1 cellular context compared by ENCODE assay signal in the genomic region with DNA sequence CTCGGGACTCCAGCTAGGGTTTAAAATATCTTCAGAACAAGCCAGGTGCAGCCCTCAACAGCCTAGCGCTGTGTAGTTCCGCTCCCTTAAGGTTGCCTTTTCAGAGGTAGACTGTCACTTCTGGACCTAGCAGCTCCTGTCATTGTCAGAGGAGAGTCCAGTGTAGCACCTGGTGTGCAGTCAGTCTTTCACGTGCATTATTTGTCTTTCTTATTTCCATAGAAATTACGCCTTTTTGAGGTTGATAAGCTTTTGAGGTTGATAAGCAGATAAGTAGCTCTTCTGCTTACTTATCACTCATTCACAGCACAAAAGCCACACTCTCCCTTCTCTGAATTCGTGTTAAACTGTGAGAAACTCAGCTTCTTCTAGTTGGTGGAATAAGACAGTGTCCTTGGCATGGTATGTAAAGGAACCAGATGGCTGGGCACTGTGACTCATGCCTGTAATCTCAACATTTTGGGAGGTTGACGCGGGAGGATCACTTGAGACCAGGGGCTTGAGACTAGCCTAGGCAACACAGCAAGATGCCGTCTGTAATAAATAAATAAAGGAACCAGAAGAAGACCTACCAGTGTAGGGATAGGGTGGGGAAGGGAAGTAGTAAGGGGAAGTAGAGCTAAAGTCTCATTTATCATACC.
A peak's percentile ranks its signal among the peaks of the same experiment; 100 is the strongest.
TF ChIP-seq lines count a peak whose summit lies in the region.

No MANE protein-coding gene starts in this region.

TF ChIP-seq in K562, 482 proteins besides CTCF, POLR2A, EP300 and RAD21 (continued from another document and continues in another):
- TF ChIP-seq, protein P1, sequence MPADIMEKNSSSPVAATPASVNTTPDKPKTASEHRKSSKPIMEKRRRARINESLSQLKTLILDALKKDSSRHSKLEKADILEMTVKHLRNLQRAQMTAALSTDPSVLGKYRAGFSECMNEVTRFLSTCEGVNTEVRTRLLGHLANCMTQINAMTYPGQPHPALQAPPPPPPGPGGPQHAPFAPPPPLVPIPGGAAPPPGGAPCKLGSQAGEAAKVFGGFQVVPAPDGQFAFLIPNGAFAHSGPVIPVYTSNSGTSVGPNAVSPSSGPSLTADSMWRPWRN (IDR thresholded peaks at IDR 0.05; ENCODE audit: low read depth) = peak; percentile 80
- TF ChIP-seq GABPB1 (CRISPR knock-in tag; IDR thresholded peaks at IDR 0.05) (no peak; the same call in 1 of the 2 replicates), FOXJ2 (tag; IDR thresholded peaks at IDR 0.05) (peak; percentile 82; the same call in 1 of the 2 replicates), PHTF2 (CRISPR knock-in tag; IDR thresholded peaks at IDR 0.05) (no peak), SOX6 (IDR thresholded peaks at IDR 0.05) (peak; percentile 95), PML (IDR thresholded peaks at IDR 0.05; ENCODE audit: low read length) (peak; percentile 92), OTX1 (CRISPR knock-in tag; IDR thresholded peaks at IDR 0.05) (no peak), JUN (IDR thresholded peaks at IDR 0.05; ENCODE audit: borderline replicate concordance, low read depth, low read length) (peak; percentile 40; the same call in 1 of the 2 replicates), JUN (CRISPR knock-in tag; IDR thresholded peaks at IDR 0.05; ENCODE audit: borderline replicate concordance) (no peak), ZNF143 (CRISPR knock-in tag; IDR thresholded peaks at IDR 0.05) (no peak), ZNF12 (CRISPR knock-in tag; IDR thresholded peaks at IDR 0.05) (no peak), FOXM1 (IDR thresholded peaks at IDR 0.05; ENCODE audit: low read depth) (peak; percentile 66; the same call in 1 of the 2 replicates), FOXM1 (CRISPR knock-in tag; IDR thresholded peaks at IDR 0.05; ENCODE audit: low read depth) (no peak), ZNF146 (CRISPR knock-in tag; IDR thresholded peaks at IDR 0.05; ENCODE audit: unreplicated experiment) (no peak), HMBOX1 (IDR thresholded peaks at IDR 0.05) (peak; percentile 89), HEY1 (CRISPR knock-in tag; IDR thresholded peaks at IDR 0.05; ENCODE audit: borderline replicate concordance) (peak; percentile 55; the same call in 1 of the 2 replicates), POU5F1 (IDR thresholded peaks at IDR 0.05; ENCODE audit: borderline replicate concordance, low read depth, low read length, partially characterized antibody) (no peak), CCNT2 (IDR thresholded peaks at IDR 0.05; ENCODE audit: borderline replicate concordance, extremely low read depth, insufficient read length, low read depth, low read length) (no peak), NCOR1 (IDR thresholded peaks at IDR 0.05) (peak; percentile 83), ZBTB49 (CRISPR knock-in tag; IDR thresholded peaks at IDR 0.05; ENCODE audit: borderline replicate concordance) (0 out of 2 replicates have a peak, but pooled peaks have one; percentile 45), RBM34 (IDR thresholded peaks at IDR 0.05; ENCODE audit: borderline replicate concordance, insufficient read depth, low read length) (no peak), ATF3 (IDR thresholded peaks at IDR 0.05) (peak; percentile 74), ATF3 (CRISPR knock-in tag; conservative IDR thresholded peaks at IDR 0.05) (no peak), TCF3 (CRISPR knock-in tag; IDR thresholded peaks at IDR 0.05) (peak; percentile 93), E4F1 (CRISPR knock-in tag; IDR thresholded peaks at IDR 0.05; ENCODE audit: borderline replicate concordance) (no peak), FOXP1 (CRISPR knock-in tag; IDR thresholded peaks at IDR 0.05) (no peak), CGGBP1 (CRISPR knock-in tag; IDR thresholded peaks at IDR 0.05) (no peak), MTA2 (IDR thresholded peaks at IDR 0.05; ENCODE audit: low read depth) (peak; percentile 82), PTBP1 (IDR thresholded peaks at IDR 0.05; ENCODE audit: low read depth, low read length) (no peak), NBN (IDR thresholded peaks at IDR 0.05; ENCODE audit: low read depth) (no peak; the same call in 1 of the 2 replicates), FIP1L1 (IDR thresholded peaks at IDR 0.05; ENCODE audit: low read depth, low read length, poor library complexity, severe bottlenecking) (no peak), SRSF1 (IDR thresholded peaks at IDR 0.05; ENCODE audit: low read depth, low read length) (no peak), STAT5A (IDR thresholded peaks at IDR 0.05; ENCODE audit: borderline replicate concordance, low read length) (peak; percentile 86), KLF16 (IDR thresholded peaks at IDR 0.05) (peak; percentile 89), EP400 (IDR thresholded peaks at IDR 0.05) (peak; percentile 9; the same call in 1 of the 2 replicates), XRCC3 (IDR thresholded peaks at IDR 0.05) (no peak)
- TF ChIP-seq, protein P2, sequence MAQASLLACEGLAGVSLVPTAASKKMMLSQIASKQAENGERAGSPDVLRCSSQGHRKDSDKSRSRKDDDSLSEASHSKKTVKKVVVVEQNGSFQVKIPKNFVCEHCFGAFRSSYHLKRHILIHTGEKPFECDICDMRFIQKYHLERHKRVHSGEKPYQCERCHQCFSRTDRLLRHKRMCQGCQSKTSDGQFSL (CRISPR knock-in tag; IDR thresholded peaks at IDR 0.05) = no peak
- TF ChIP-seq, protein P2 (tag; IDR thresholded peaks at IDR 0.05) = no peak
- TF ChIP-seq, protein P3, sequence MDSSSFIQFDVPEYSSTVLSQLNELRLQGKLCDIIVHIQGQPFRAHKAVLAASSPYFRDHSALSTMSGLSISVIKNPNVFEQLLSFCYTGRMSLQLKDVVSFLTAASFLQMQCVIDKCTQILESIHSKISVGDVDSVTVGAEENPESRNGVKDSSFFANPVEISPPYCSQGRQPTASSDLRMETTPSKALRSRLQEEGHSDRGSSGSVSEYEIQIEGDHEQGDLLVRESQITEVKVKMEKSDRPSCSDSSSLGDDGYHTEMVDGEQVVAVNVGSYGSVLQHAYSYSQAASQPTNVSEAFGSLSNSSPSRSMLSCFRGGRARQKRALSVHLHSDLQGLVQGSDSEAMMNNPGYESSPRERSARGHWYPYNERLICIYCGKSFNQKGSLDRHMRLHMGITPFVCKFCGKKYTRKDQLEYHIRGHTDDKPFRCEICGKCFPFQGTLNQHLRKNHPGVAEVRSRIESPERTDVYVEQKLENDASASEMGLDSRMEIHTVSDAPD (CRISPR knock-in tag; IDR thresholded peaks at IDR 0.05) = no peak
- TF ChIP-seq, protein P4, sequence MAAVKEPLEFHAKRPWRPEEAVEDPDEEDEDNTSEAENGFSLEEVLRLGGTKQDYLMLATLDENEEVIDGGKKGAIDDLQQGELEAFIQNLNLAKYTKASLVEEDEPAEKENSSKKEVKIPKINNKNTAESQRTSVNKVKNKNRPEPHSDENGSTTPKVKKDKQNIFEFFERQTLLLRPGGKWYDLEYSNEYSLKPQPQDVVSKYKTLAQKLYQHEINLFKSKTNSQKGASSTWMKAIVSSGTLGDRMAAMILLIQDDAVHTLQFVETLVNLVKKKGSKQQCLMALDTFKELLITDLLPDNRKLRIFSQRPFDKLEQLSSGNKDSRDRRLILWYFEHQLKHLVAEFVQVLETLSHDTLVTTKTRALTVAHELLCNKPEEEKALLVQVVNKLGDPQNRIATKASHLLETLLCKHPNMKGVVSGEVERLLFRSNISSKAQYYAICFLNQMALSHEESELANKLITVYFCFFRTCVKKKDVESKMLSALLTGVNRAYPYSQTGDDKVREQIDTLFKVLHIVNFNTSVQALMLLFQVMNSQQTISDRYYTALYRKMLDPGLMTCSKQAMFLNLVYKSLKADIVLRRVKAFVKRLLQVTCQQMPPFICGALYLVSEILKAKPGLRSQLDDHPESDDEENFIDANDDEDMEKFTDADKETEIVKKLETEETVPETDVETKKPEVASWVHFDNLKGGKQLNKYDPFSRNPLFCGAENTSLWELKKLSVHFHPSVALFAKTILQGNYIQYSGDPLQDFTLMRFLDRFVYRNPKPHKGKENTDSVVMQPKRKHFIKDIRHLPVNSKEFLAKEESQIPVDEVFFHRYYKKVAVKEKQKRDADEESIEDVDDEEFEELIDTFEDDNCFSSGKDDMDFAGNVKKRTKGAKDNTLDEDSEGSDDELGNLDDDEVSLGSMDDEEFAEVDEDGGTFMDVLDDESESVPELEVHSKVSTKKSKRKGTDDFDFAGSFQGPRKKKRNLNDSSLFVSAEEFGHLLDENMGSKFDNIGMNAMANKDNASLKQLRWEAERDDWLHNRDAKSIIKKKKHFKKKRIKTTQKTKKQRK (IDR thresholded peaks at IDR 0.05; ENCODE audit: borderline replicate concordance, low read depth, low read length) = no peak
- TF ChIP-seq, protein P5, sequence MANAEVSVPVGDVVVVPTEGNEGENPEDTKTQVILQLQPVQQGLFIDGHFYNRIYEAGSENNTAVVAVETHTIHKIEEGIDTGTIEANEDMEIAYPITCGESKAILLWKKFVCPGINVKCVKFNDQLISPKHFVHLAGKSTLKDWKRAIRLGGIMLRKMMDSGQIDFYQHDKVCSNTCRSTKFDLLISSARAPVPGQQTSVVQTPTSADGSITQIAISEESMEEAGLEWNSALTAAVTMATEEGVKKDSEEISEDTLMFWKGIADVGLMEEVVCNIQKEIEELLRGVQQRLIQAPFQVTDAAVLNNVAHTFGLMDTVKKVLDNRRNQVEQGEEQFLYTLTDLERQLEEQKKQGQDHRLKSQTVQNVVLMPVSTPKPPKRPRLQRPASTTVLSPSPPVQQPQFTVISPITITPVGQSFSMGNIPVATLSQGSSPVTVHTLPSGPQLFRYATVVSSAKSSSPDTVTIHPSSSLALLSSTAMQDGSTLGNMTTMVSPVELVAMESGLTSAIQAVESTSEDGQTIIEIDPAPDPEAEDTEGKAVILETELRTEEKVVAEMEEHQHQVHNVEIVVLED (CRISPR knock-in tag; IDR thresholded peaks at IDR 0.05) = no peak
- TF ChIP-seq, protein P6, sequence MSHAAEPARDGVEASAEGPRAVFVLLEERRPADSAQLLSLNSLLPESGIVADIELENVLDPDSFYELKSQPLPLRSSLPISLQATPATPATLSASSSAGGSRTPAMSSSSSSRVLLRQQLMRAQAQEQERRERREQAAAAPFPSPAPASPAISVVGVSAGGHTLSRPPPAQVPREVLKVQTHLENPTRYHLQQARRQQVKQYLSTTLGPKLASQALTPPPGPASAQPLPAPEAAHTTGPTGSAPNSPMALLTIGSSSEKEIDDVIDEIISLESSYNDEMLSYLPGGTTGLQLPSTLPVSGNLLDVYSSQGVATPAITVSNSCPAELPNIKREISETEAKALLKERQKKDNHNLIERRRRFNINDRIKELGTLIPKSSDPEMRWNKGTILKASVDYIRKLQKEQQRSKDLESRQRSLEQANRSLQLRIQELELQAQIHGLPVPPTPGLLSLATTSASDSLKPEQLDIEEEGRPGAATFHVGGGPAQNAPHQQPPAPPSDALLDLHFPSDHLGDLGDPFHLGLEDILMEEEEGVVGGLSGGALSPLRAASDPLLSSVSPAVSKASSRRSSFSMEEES (CRISPR knock-in tag; IDR thresholded peaks at IDR 0.05) = no peak
